ENCODE assay signal across 17 cellular contexts in the genomic region with DNA sequence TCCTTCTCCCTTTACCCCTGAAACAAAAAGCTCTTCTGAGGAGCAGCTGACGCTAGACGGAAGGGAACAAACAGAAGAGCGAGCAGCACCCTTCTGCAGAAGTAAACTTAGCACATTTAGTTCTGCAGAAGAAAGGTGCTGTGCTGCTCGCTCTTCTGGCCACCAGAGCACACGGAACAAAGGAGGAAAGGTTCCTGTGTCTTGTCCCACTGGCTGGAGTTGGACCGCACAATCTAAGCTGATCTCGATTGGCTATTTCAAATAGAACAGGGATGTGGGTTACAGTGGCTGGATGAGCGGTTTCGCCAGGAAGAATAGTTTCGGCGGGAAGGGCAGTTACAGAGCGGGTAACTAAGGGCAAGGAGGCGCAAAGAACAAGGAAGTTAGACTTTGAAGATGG. TPM values are rescaled to one million over a fixed set of nuclear protein-coding genes. Genes with fewer than 3 reads are reported as not detected.
DNase-seq lines count a peak whose midpoint lies in the region; ATAC-seq and TF ChIP-seq lines count a peak whose summit lies in the region.
"Had no signal": no experiment of that assay in that cellular context is flagged by ENCODE, and none has a peak within 500 bp of the region (broad histone marks: within the 10 kb centered on the region; RNA-seq: fewer than 3 reads in every experiment).

No MANE protein-coding gene starts in this region.

- TF ChIP-seq CTCF in neural crest cell (conservative IDR thresholded peaks at IDR 0.05) (no peak), testis (IDR thresholded peaks at IDR 0.05) (no peak)

- DNase-seq in Kasumi-1 (lab: John Stamatoyannopoulos, UW) (peak; percentile 83 to 88), T-helper 17 cell (no peak), neural crest cell (ENCODE audit: low read depth, low spot score) (no peak), testis (no peak), left colon (no peak)
- DNase-seq in effector memory CD4-positive, alpha-beta T cell: no peak
- DNase-seq: 8988T; CD8-positive, alpha-beta T cell; COR-L47; DMS153; DMS79 treated with DMSO at 0.1 percent for 48 hours; EL; HCEC 1CT; HFFc6 had no signal

- H3K27ac ChIP-seq in BLaER1: peak overlapping the region; percentile 78
- no peak overlapping the region for H3K27ac ChIP-seq in testis
- no peak overlapping the region for H3K27ac ChIP-seq in effector memory CD4-positive, alpha-beta T cell (ENCODE audit: insufficient read depth, low read length, poor library complexity, severe bottlenecking)
- H3K27ac ChIP-seq: C4-2B had no signal

- no peak overlapping the region for H3K27ac Mint-ChIP-seq in T-helper 17 cell
- peak overlapping the region; percentile 52 for H3K27ac Mint-ChIP-seq in neural crest cell (ENCODE audit: unreplicated experiment)
- H3K27ac Mint-ChIP-seq: CD8-positive, alpha-beta T cell; HFFc6 had no signal

- intact Hi-C loops in testis (cut with DNase I; ENCODE audit: low total_unique reads) (loop anchor here (10.0 kb wide), 1 partner anchor 107 kb away; no protein-coding TSS in a partner anchor), left colon (cut with DNase I, micrococcal nuclease) (loop anchor here in 1 of 2 donors (10.0 kb wide), 1 partner anchor 107 kb away; no protein-coding TSS in a partner anchor)

- peaks cover 25% of the 10 kb centered on the region for H3K9me3 ChIP-seq in BLaER1
- H3K9me3 ChIP-seq in T-helper 17 cell (ENCODE audit: control insufficient read depth, low read length, poor library complexity, severe bottlenecking): no peaks in the 10 kb centered on the region
- no peaks in the 10 kb centered on the region for H3K9me3 ChIP-seq in testis
- no peaks in the 10 kb centered on the region for H3K9me3 ChIP-seq in effector memory CD4-positive, alpha-beta T cell (ENCODE audit: control insufficient read depth, low read length)

- H3K36me3 ChIP-seq in BLaER1 (peaks cover 81% of the 10 kb centered on the region), testis (ENCODE audit: low read depth, missing control alignments) (no peaks in the 10 kb centered on the region)
- peaks cover 13% of the 10 kb centered on the region for H3K36me3 ChIP-seq in effector memory CD4-positive, alpha-beta T cell (ENCODE audit: control insufficient read depth, insufficient read depth, low read length)

- peaks cover 89% of the 10 kb centered on the region for H4K20me1 ChIP-seq in BLaER1

- peaks cover 21% of the 10 kb centered on the region for H3K4me1 Mint-ChIP-seq in T-helper 17 cell
- peaks cover 3% of the 10 kb centered on the region for H3K4me1 Mint-ChIP-seq in neural crest cell

- WGBS in testis, 2 donors: 86 to 95% methylated on average over 13 of the region's 13 CpGs

- H3K4me2 ChIP-seq in BLaER1: peak overlapping the region; percentile 70

- H3K4me1 ChIP-seq in BLaER1 (peaks cover 63% of the 10 kb centered on the region), testis (no peaks in the 10 kb centered on the region)
- no peaks in the 10 kb centered on the region for H3K4me1 ChIP-seq in effector memory CD4-positive, alpha-beta T cell (ENCODE audit: control insufficient read depth, insufficient read depth, low read length, poor library complexity, severe bottlenecking)

- no peak for ATAC-seq in T-helper 17 cell
- no peak for ATAC-seq in GM18520 (IDR thresholded peaks at IDR 0.05; ENCODE audit: unreplicated experiment)
- no peak for ATAC-seq in left colon
- ATAC-seq: CD8-positive, alpha-beta T cell had no signal

- TF ChIP-seq POLR2A in testis (IDR thresholded peaks at IDR 0.05): no peak

- H3K27me3 Mint-ChIP-seq in T-helper 17 cell: no peaks in the 10 kb centered on the region
- no peaks in the 10 kb centered on the region for H3K27me3 Mint-ChIP-seq in neural crest cell (ENCODE audit: low read depth)

- peak overlapping the region; percentile 70 for H3K9ac ChIP-seq in BLaER1

- H3K9me3 Mint-ChIP-seq in neural crest cell: no peaks in the 10 kb centered on the region
- H3K9me3 Mint-ChIP-seq: CD8-positive, alpha-beta T cell; HFFc6 had no signal

- H3K4me3 ChIP-seq in BLaER1 (peak overlapping the region; percentile 32), testis (no peak overlapping the region)
- no peak overlapping the region for H3K4me3 ChIP-seq in effector memory CD4-positive, alpha-beta T cell (ENCODE audit: insufficient read depth, low read depth, low read length, poor library complexity, severe bottlenecking)

- H3K27me3 ChIP-seq in BLaER1 (no peaks in the 10 kb centered on the region), testis (no peaks in the 10 kb centered on the region)
- H3K27me3 ChIP-seq in effector memory CD4-positive, alpha-beta T cell (replicated peaks; ENCODE audit: control insufficient read depth, insufficient read depth, low read length, poor library complexity, severe bottlenecking): no peaks in the 10 kb centered on the region

- peak overlapping the region; percentile 41 for H3K4me3 Mint-ChIP-seq in T-helper 17 cell
- no peak overlapping the region for H3K4me3 Mint-ChIP-seq in neural crest cell
- H3K4me3 Mint-ChIP-seq: CD8-positive, alpha-beta T cell; HFFc6 had no signal

- H3K36me3 Mint-ChIP-seq in T-helper 17 cell (ENCODE audit: low read depth) (peaks cover 4% of the 10 kb centered on the region), neural crest cell (ENCODE audit: low read depth) (peaks cover 14% of the 10 kb centered on the region)

RNA-seq across cellular contexts. Expression of gene GTF3C5, which starts 7.0 kb away (rescaled TPM):
- total RNA-seq in T-helper 17 cell: 10 to 100 TPM; 38.9 to 46.6 TPM
- total RNA-seq in neural crest cell: 105 and 108 TPM in 2 replicates
- total RNA-seq in testis: 100 to 1,000 TPM; 109 to 117 TPM
- polyA plus RNA-seq in testis (ENCODE audit: insufficient read depth, low read depth, low replicate concordance): 66.9 TPM
- 10 to 100 TPM; 39.0 to 44.4 TPM for total RNA-seq in left colon

RNA-seq across cellular contexts. Expression of gene CEL, which starts 24.0 kb away (rescaled TPM):
- total RNA-seq in T-helper 17 cell: under 1 TPM in 1 of 2 donors, not detected in 1; 0.42 TPM
- total RNA-seq in neural crest cell: 3.5 and 3.6 TPM in 2 replicates
- total RNA-seq in testis: 1 to 10 TPM; 2.4 to 2.6 TPM
- polyA plus RNA-seq in testis (ENCODE audit: insufficient read depth, low read depth, low replicate concordance): 2.1 TPM
- total RNA-seq in left colon: 1 to 10 TPM in 1 of 2 donors, under 1 TPM in 1; 0.64 to 2.4 TPM

RNA-seq across cellular contexts. Expression of gene GFI1B, which starts 59.3 kb away (rescaled TPM):
- total RNA-seq in T-helper 17 cell (10 to 100 TPM in 1 of 2 donors, 1 to 10 TPM in 1; 1.1 to 29.3 TPM), neural crest cell (not detected in 2 replicates), testis (1 to 10 TPM; 4.3 to 9.7 TPM), left colon (1 to 10 TPM in 1 of 2 donors, under 1 TPM in 1; 0.89 to 1.3 TPM)
- polyA plus RNA-seq in testis (ENCODE audit: insufficient read depth, low read depth, low replicate concordance): 12.6 TPM
- total RNA-seq: CD8-positive, alpha-beta T cell had no signal

Comparison
In these comparisons a context has a peak if more than half of its experiments do, and no peak if none do; other contexts are left out.
1. DNase-seq: peak in Kasumi-1 (2 of 2); none in T-helper 17 cell (0 of 3), neural crest cell (single experiment), testis (single experiment), left colon (0 of 2) and effector memory CD4-positive, alpha-beta T cell (0 of 3).